In the genomic region with DNA sequence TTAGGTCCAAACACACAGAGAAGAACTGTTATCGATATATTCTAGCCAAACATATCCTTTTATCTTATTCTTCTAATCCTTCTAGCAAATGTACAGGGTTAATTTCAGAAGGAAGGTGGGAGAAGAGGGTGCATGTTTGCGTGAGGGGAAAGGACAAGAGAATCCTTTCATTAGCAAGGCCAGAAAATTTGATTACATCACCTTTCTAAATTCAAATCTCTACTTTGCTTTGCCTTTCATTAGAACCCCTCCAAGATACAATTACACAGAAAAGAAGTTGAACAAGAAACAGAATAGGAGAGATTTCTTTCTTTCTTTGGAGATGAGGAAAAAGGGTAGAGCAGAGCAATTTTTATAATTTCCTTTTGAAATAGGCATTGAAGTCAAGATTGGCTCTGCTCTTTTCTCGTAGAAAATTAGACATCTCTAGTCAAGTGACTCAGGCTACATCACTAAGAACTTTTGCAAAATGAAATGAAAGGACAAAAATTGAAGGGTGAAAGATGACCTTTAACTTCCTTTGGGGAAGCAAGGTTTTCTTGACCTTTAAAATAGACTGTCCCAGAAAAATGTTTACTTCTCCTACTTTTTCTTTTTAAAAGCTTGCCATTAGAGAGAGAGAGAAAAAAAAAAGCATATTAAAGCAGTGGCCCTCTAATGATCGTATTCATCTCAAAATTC, we compare ENCODE assay signal across 28 cellular contexts.
"Had no signal": no experiment of that assay in that cellular context is flagged by ENCODE, and none has a peak within 500 bp of the region (broad histone marks: within the 10 kb centered on the region; RNA-seq: fewer than 3 reads in every experiment).

No MANE protein-coding gene starts in this region.

- H2AFZ ChIP-seq: neural progenitor cell, parathyroid adenoma had no signal

- H3K27ac ChIP-seq: neural progenitor cell, ovary, parathyroid adenoma, psoas muscle, skin epidermis, spleen, suprapubic skin, testis, tibial artery, transverse colon, upper lobe of right lung, uterus had no signal

- H3K27me3 ChIP-seq: ovary, spleen, suprapubic skin, testis, tibial artery, transverse colon, upper lobe of right lung, uterus had no signal

- H3K4me3 ChIP-seq: neural progenitor cell, ovary, psoas muscle, skin epidermis, smooth muscle cell, spleen, suprapubic skin, testis, tibial artery, transverse colon, upper lobe of right lung, uterus had no signal

- ATAC-seq: naive thymus-derived CD8-positive, alpha-beta T cell; psoas muscle; right cardiac atrium; sciatic nerve; stimulated activated memory B cell treated with anti-CD40 and anti-IgM and Interleukin-4, amounts not matched to agents 10 μg/mL and 1 μg/mL and 100 μg/mL, for 72 hours; stimulated activated naive CD8-positive, alpha-beta T cell treated with anti-CD3 and anti-CD28 coated beads, Interleukin-15, amount 100 ng/mL, for 72 hours; stimulated activated naive CD8-positive, alpha-beta T cell treated with anti-CD3 and anti-CD28 coated beads, Interleukin-15, Interleukin-2, amounts not matched to agents 100 U/mL and 50 U/mL, for 24 hours; upper lobe of right lung had no signal

- H3K4me2 ChIP-seq: neural progenitor cell, smooth muscle cell had no signal

- H3K79me2 ChIP-seq: parathyroid adenoma had no signal

- H3K36me3 ChIP-seq: neural progenitor cell, ovary, spleen, suprapubic skin, transverse colon, upper lobe of right lung, uterus had no signal

- DNase-seq: naive thymus-derived CD8-positive, alpha-beta T cell; occipital lobe; ovary; posterior cingulate gyrus; psoas muscle; right cardiac atrium; spleen; stimulated activated CD4-positive, alpha-beta T cell treated with anti-CD3 and anti-CD28 coated beads, Interleukin-12 subunit alpha, Interleukin-12 subunit beta, amount 100 ng/mL, for 4 hours; stimulated activated CD4-positive, alpha-beta T cell treated with anti-CD3 and anti-CD28 coated beads, Interleukin-1b, Interleukin-23, amount 100 ng/mL, for 48 hours; stimulated activated CD4-positive, alpha-beta T cell treated with anti-CD3 and anti-CD28 coated beads, Interleukin-4, amount 100 ng/mL, for 1 hour; stimulated activated CD4-positive, alpha-beta T cell treated with anti-CD3 and anti-CD28 coated beads, Interleukin-4, amount 100 ng/mL, for 4 hours; stimulated activated CD8-positive, alpha-beta memory T cell treated with anti-CD3 and anti-CD28 coated beads, Interleukin-4, amount 100 ng/mL, for 48 hours; stimulated activated naive CD4-positive, alpha-beta T cell; stimulated activated naive CD8-positive, alpha-beta T cell treated with anti-CD3 and anti-CD28 coated beads, Interleukin-15, amount 100 ng/mL, for 72 hours; stimulated activated naive CD8-positive, alpha-beta T cell treated with anti-CD3 and anti-CD28 coated beads, Interleukin-15, Interleukin-2, amounts not matched to agents 100 U/mL and 50 U/mL, for 24 hours; substantia nigra; testis; tibial artery; transverse colon; upper lobe of right lung; uterus had no signal

- H3K9me3 ChIP-seq: ovary, psoas muscle, spleen, suprapubic skin, testis, tibial artery, transverse colon, upper lobe of right lung, uterus had no signal

- H3K9ac ChIP-seq: neural progenitor cell, parathyroid adenoma had no signal

- H3K4me1 ChIP-seq: neural progenitor cell, upper lobe of right lung, uterus had no signal
